In the genomic region with DNA sequence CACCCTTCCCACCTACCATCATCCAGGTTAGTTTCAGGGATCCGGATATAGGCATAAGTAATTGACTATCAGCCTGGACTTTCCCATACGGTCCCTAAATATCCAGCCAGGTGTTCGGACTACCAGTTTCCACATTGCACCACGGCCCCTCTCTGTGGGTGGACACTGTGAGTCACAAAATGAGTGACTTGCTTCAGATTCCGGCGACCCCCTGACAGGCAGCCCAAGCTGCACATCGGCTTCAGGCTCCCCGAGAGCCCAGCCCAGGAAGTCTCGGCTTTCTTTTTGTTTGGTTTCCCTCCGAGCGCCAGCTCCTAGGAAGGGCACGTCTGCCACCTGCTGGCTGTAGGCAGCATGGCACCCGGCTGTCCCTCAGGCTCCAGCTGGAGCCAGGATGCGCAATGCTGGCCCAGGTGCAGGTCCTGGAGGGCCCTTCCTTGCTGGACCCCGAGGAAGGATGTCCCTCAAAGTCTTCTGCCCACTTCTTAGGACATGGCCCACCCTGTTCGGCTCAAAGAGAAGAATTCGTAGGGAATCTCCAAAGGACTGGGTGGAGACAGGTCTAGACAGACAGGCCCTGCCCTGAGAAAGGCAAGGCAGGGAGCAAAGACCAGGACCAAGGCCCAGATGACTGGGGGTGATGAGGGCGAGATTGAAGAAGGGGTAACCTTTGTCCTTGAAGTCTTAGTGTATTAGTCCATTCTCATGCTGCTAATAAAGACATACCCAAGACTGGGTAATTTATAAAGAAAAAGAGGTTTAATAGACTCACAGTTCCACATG, we compare ENCODE assay signal across 8 cellular contexts. TPM values are rescaled to one million over a fixed set of nuclear protein-coding genes. Genes with fewer than 3 reads are reported as not detected.
DNase-seq lines count a peak whose midpoint lies in the region; ATAC-seq and TF ChIP-seq lines count a peak whose summit lies in the region.

No MANE protein-coding gene starts in this region.

- H3K27me3 ChIP-seq in BJ (ENCODE audit: control insufficient read depth, insufficient read depth, low read length) (no peaks in the 10 kb centered on the region), endodermal cell (ENCODE audit: control insufficient read depth, insufficient read depth, low read length, poor library complexity, severe bottlenecking) (no peaks in the 10 kb centered on the region)

- H3K27ac ChIP-seq in endodermal cell (ENCODE audit: low read depth, low read length): no peak overlapping the region

- CTCF ChIA-PET in BJ (lab: Yijun Ruan, JAX): interaction anchor here (0.5 to 5.0 kb wide), 33 partner anchors 9 to 1103 kb away, joined by 3 to 33 read pairs (median 4); partner anchors contain the start of gene HABP2
- CTCF ChIA-PET in activated CD8-positive, alpha-beta memory T cell treated with anti-CD3 and anti-CD28 coated beads, Interleukin-2, amount 10 ng/mL, durations not matched to agents 7 days and 5 days (lab: Charles Lee): interaction anchor here (1.0 to 2.5 kb wide), 15 partner anchors 9 to 1091 kb away, joined by 3 to 14 read pairs (median 5); no protein-coding TSS in a partner anchor

- H3K4me1 ChIP-seq in endodermal cell (ENCODE audit: control insufficient read depth, insufficient read depth, low read length): peaks cover 5% of the 10 kb centered on the region

- POLR2A ChIA-PET in BJ (lab: Charles Lee): no interaction called here

- no peaks in the 10 kb centered on the region for H3K9me3 Mint-ChIP-seq in activated CD8-positive, alpha-beta memory T cell treated with anti-CD3 and anti-CD28 coated beads, Interleukin-2, amount 10 ng/mL, durations not matched to agents 7 days and 5 days (ENCODE audit: low read depth)
- no peaks in the 10 kb centered on the region for H3K9me3 Mint-ChIP-seq in endodermal cell

- H3K27me3 Mint-ChIP-seq in activated CD8-positive, alpha-beta memory T cell treated with anti-CD3 and anti-CD28 coated beads, Interleukin-2, amount 10 ng/mL, durations not matched to agents 7 days and 5 days: peaks cover 18% of the 10 kb centered on the region
- H3K27me3 Mint-ChIP-seq in endodermal cell (ENCODE audit: insufficient read depth): peaks cover 37% of the 10 kb centered on the region

- no peak for DNase-seq in BJ (ENCODE audit: low read depth)
- peak; percentile 23 for DNase-seq in NCI-H82 treated with DMSO at 0.1 percent for 48 hours (lab: John Stamatoyannopoulos, UW; ENCODE audit: unreplicated experiment)
- peak; percentile 79 for DNase-seq in activated CD8-positive, alpha-beta memory T cell treated with anti-CD3 and anti-CD28 coated beads, Interleukin-2, amount 10 ng/mL, durations not matched to agents 7 days and 5 days
- peak; percentile 94 for DNase-seq in endodermal cell
- peak; percentile 69 for DNase-seq in middle frontal gyrus (ENCODE audit: extremely low spot score, low spot score)
- DNase-seq in stimulated activated CD8-positive, alpha-beta memory T cell treated with anti-CD3 and anti-CD28 coated beads, Interleukin-15, amount 100 ng/mL, for 48 hours (ENCODE audit: low read depth in 2 of 2): peak; percentile 39 to 51

- ATAC-seq in GM19035 (IDR thresholded peaks at IDR 0.05; ENCODE audit: unreplicated experiment) (peak; percentile 98), HG03280 (IDR thresholded peaks at IDR 0.05; ENCODE audit: unreplicated experiment) (peak; percentile 88)
- ATAC-seq in activated CD8-positive, alpha-beta memory T cell treated with anti-CD3 and anti-CD28 coated beads, Interleukin-2, amount 10 ng/mL, durations not matched to agents 7 days and 5 days: peak; percentile 91

- H3K4me3 ChIP-seq in BJ (ENCODE audit: low read depth, low read length): peak overlapping the region; percentile 35
- H3K4me3 ChIP-seq in endodermal cell (ENCODE audit: low read length): no peak overlapping the region

- H3K36me3 ChIP-seq in BJ (ENCODE audit: control insufficient read depth, insufficient read depth, low read length): no peaks in the 10 kb centered on the region
- H3K36me3 ChIP-seq in endodermal cell (ENCODE audit: control insufficient read depth, insufficient read depth, low read length): no peaks in the 10 kb centered on the region

- peak; percentile 99 for TF ChIP-seq CTCF in BJ (IDR thresholded peaks at IDR 0.05; ENCODE audit: insufficient read depth, low read depth, low read length)
- TF ChIP-seq CTCF in endodermal cell (conservative IDR thresholded peaks at IDR 0.05): peak; percentile 98

- 20 to 21% methylated on average over 13 to 18 of the region's 18 CpGs for WGBS in endodermal cell (ENCODE audit: insufficient coverage in 1 of 2, insufficient read length in 1 of 2), 2 experiments

- H3K9ac ChIP-seq in endodermal cell (ENCODE audit: extremely low read depth, low read length, poor library complexity, severe bottlenecking): no peak overlapping the region

- peak overlapping the region; percentile 43 for H3K4me3 Mint-ChIP-seq in activated CD8-positive, alpha-beta memory T cell treated with anti-CD3 and anti-CD28 coated beads, Interleukin-2, amount 10 ng/mL, durations not matched to agents 7 days and 5 days
- peak overlapping the region; percentile 30 for H3K4me3 Mint-ChIP-seq in endodermal cell

- H3K27ac Mint-ChIP-seq in activated CD8-positive, alpha-beta memory T cell treated with anti-CD3 and anti-CD28 coated beads, Interleukin-2, amount 10 ng/mL, durations not matched to agents 7 days and 5 days: no peak overlapping the region
- H3K27ac Mint-ChIP-seq in endodermal cell: no peak overlapping the region

- H3K9me3 ChIP-seq in endodermal cell (ENCODE audit: control insufficient read depth, low read length): no peaks in the 10 kb centered on the region

- H3K36me3 Mint-ChIP-seq in activated CD8-positive, alpha-beta memory T cell treated with anti-CD3 and anti-CD28 coated beads, Interleukin-2, amount 10 ng/mL, durations not matched to agents 7 days and 5 days: no peaks in the 10 kb centered on the region
- H3K36me3 Mint-ChIP-seq in endodermal cell (ENCODE audit: low read depth): no peaks in the 10 kb centered on the region

- peaks cover 4% of the 10 kb centered on the region for H3K4me1 Mint-ChIP-seq in activated CD8-positive, alpha-beta memory T cell treated with anti-CD3 and anti-CD28 coated beads, Interleukin-2, amount 10 ng/mL, durations not matched to agents 7 days and 5 days
- peaks cover 49% of the 10 kb centered on the region for H3K4me1 Mint-ChIP-seq in endodermal cell

RNA-seq across cellular contexts. Expression of gene HABP2, which starts 10.6 kb away (rescaled TPM):
- 0.02 TPM in 1 of 2 replicates, not detected in the other for polyA plus RNA-seq in BJ (2011; rRNA removed)
- not detected in 2 replicates for polyA minus RNA-seq in BJ (2011; rRNA and poly(A)+ RNA removed)
- total RNA-seq in activated CD8-positive, alpha-beta memory T cell treated with anti-CD3 and anti-CD28 coated beads, Interleukin-2, amount 10 ng/mL, durations not matched to agents 7 days and 5 days: not detected
- 1 to 10 TPM in 1 of 2 donors, under 1 TPM in 1; 0.71 to 1.6 TPM for total RNA-seq in endodermal cell
- polyA plus RNA-seq in endodermal cell (2013, experiment 1 of 2): 0.46 TPM
- polyA plus RNA-seq in endodermal cell (2013, experiment 2 of 2): 0.33 TPM
